ENCODE assay signal across 1 cellular context in the genomic region with DNA sequence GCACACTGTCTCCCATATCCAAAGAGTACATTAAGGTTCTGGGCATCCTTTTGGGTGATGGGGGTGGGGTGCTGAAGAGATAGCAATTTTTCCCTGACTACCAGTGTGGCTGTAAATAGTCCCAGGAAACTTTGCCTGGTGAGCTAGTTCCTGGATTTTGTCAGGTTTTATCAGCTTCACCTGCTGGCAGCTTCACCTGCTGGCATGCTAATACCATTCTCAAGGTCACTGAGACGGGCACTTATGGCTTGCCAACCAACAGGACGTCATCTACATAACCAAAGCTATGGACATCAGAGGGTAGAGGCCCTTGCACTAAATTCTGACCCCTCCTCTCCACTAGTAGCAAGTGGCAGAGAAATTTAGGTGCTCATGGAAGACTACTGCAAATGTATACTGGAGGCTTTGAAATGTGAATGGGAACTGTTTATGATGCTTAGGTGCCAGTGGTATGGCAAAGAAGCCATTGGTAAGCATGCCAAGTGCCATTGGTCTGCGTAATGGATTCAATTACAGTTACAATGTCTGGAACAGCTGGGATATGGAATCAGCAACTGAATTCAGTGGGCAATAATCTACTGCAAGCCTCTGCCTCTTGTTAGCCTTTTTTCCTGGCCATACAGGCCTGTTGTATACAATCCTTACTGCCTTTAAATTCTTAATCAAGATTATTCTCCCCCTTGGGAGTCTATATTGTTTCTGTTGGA.
TF ChIP-seq lines count a peak whose summit lies in the region.

No MANE protein-coding gene starts in this region.

TF ChIP-seq in GM12878, 131 proteins besides CTCF, POLR2A, EP300 and RAD21:
- TF ChIP-seq, protein P1, sequence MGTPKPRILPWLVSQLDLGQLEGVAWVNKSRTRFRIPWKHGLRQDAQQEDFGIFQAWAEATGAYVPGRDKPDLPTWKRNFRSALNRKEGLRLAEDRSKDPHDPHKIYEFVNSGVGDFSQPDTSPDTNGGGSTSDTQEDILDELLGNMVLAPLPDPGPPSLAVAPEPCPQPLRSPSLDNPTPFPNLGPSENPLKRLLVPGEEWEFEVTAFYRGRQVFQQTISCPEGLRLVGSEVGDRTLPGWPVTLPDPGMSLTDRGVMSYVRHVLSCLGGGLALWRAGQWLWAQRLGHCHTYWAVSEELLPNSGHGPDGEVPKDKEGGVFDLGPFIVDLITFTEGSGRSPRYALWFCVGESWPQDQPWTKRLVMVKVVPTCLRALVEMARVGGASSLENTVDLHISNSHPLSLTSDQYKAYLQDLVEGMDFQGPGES (IDR thresholded peaks at IDR 0.05) = no peak
- TF ChIP-seq SPI1 (IDR thresholded peaks at IDR 0.05; ENCODE audit: borderline replicate concordance, insufficient read depth, low read depth, low read length) = no peak
- TF ChIP-seq, protein P2, sequence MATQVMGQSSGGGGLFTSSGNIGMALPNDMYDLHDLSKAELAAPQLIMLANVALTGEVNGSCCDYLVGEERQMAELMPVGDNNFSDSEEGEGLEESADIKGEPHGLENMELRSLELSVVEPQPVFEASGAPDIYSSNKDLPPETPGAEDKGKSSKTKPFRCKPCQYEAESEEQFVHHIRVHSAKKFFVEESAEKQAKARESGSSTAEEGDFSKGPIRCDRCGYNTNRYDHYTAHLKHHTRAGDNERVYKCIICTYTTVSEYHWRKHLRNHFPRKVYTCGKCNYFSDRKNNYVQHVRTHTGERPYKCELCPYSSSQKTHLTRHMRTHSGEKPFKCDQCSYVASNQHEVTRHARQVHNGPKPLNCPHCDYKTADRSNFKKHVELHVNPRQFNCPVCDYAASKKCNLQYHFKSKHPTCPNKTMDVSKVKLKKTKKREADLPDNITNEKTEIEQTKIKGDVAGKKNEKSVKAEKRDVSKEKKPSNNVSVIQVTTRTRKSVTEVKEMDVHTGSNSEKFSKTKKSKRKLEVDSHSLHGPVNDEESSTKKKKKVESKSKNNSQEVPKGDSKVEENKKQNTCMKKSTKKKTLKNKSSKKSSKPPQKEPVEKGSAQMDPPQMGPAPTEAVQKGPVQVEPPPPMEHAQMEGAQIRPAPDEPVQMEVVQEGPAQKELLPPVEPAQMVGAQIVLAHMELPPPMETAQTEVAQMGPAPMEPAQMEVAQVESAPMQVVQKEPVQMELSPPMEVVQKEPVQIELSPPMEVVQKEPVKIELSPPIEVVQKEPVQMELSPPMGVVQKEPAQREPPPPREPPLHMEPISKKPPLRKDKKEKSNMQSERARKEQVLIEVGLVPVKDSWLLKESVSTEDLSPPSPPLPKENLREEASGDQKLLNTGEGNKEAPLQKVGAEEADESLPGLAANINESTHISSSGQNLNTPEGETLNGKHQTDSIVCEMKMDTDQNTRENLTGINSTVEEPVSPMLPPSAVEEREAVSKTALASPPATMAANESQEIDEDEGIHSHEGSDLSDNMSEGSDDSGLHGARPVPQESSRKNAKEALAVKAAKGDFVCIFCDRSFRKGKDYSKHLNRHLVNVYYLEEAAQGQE (IDR thresholded peaks at IDR 0.05; ENCODE audit: low read depth, low read length) = no peak
- TF ChIP-seq STAT3 (IDR thresholded peaks at IDR 0.05; ENCODE audit: low read depth, low read length) = no peak
- TF ChIP-seq ZNF207 (IDR thresholded peaks at IDR 0.05; ENCODE audit: borderline replicate concordance) = no peak
- no peak for TF ChIP-seq MYC (IDR thresholded peaks at IDR 0.05; ENCODE audit: insufficient read depth, insufficient read length, insufficient replicate concordance, low read length, severe bottlenecking)
- no peak for TF ChIP-seq IKZF2 (IDR thresholded peaks at IDR 0.05)
- no peak for TF ChIP-seq SMC3 (IDR thresholded peaks at IDR 0.05; ENCODE audit: borderline replicate concordance, low read length)
- no peak for TF ChIP-seq RFX5 (IDR thresholded peaks at IDR 0.05; ENCODE audit: low read depth, low read length)
- TF ChIP-seq ZBTB33 (IDR thresholded peaks at IDR 0.05) = no peak
- no peak for TF ChIP-seq RAD51 (IDR thresholded peaks at IDR 0.05)
- TF ChIP-seq FOXM1 (IDR thresholded peaks at IDR 0.05; ENCODE audit: low read depth, low read length) = no peak
- TF ChIP-seq, protein P3, sequence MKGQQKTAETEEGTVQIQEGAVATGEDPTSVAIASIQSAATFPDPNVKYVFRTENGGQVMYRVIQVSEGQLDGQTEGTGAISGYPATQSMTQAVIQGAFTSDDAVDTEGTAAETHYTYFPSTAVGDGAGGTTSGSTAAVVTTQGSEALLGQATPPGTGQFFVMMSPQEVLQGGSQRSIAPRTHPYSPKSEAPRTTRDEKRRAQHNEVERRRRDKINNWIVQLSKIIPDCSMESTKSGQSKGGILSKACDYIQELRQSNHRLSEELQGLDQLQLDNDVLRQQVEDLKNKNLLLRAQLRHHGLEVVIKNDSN (IDR thresholded peaks at IDR 0.05; ENCODE audit: borderline replicate concordance, extremely low read length, insufficient read depth, low read depth, low read length) = no peak
- TF ChIP-seq RBBP5 (conservative IDR thresholded peaks at IDR 0.05) = no peak
- TF ChIP-seq EGR1 (IDR thresholded peaks at IDR 0.05; ENCODE audit: borderline replicate concordance in 1 of 2, low read depth in 2 of 2, low read length in 2 of 2) = no peak
- no peak for TF ChIP-seq MYB (IDR thresholded peaks at IDR 0.05; ENCODE audit: borderline replicate concordance, low read depth, low read length)
